Comparison of ENCODE assay signal across 25 cellular contexts in genomic region chr16:9670058-9670457, GRCh38.
DNase-seq lines count a peak whose midpoint lies in the region; ATAC-seq and TF ChIP-seq lines count a peak whose summit lies in the region.
"Had no signal": no experiment of that assay in that cellular context is flagged by ENCODE, and none has a peak within 500 bp of the region (broad histone marks: within the 10 kb centered on the region; RNA-seq: fewer than 3 reads in every experiment).

No MANE protein-coding gene starts in this region.

- H3K9me3 ChIP-seq in ES-I3 (ENCODE audit: control insufficient read depth, insufficient read depth, low read length) (no peaks in the 10 kb centered on the region), esophagus muscularis mucosa (no peaks in the 10 kb centered on the region)
- no peaks in the 10 kb centered on the region for H3K9me3 ChIP-seq in effector memory CD4-positive, alpha-beta T cell (ENCODE audit: control insufficient read depth, low read length)
- H3K9me3 ChIP-seq: SJCRH30 had no signal

- H3K27me3 ChIP-seq in esophagus muscularis mucosa (no peaks in the 10 kb centered on the region), mesendoderm (ENCODE audit: insufficient read depth, low read length, poor library complexity) (no peaks in the 10 kb centered on the region)
- no peaks in the 10 kb centered on the region for H3K27me3 ChIP-seq in effector memory CD4-positive, alpha-beta T cell (replicated peaks; ENCODE audit: control insufficient read depth, insufficient read depth, low read length, poor library complexity, severe bottlenecking)
- H3K27me3 ChIP-seq: SJCRH30 had no signal

- H3K4ac ChIP-seq in mesendoderm (ENCODE audit: low read depth, low read length): peak overlapping the region; percentile 12

- TF ChIP-seq CTCF in esophagus muscularis mucosa (IDR thresholded peaks at IDR 0.05): no peak

- intact Hi-C loops in esophagus muscularis mucosa (cut with DNase I): no loop called here
- intact Hi-C loops in cardiac septum (cut with DNase I): no loop called here

- TF ChIP-seq POLR2A in esophagus muscularis mucosa (IDR thresholded peaks at IDR 0.05; ENCODE audit: low read depth): no peak

- no peak for ATAC-seq in HG03521 (IDR thresholded peaks at IDR 0.05; ENCODE audit: unreplicated experiment)
- ATAC-seq in GM18909 (IDR thresholded peaks at IDR 0.05; ENCODE audit: poor library complexity, unreplicated experiment): no peak
- ATAC-seq: HCT116, Right ventricle myocardium inferior had no signal

- H4K5ac ChIP-seq in mesendoderm (ENCODE audit: low read length): no peak overlapping the region

- no peak overlapping the region for H3K4me2 ChIP-seq in mesendoderm (ENCODE audit: low read length)
- H3K4me2 ChIP-seq: PC-9 had no signal

- H3K79me2 ChIP-seq in mesendoderm (ENCODE audit: control insufficient read depth, insufficient read depth, low read length): no peaks in the 10 kb centered on the region

- H3K4me3 ChIP-seq in esophagus muscularis mucosa (no peak overlapping the region), mesendoderm (ENCODE audit: low read length) (no peak overlapping the region)
- H3K4me3 ChIP-seq in effector memory CD4-positive, alpha-beta T cell (ENCODE audit: insufficient read depth, low read depth, low read length, poor library complexity, severe bottlenecking): no peak overlapping the region
- H3K4me3 ChIP-seq: PC-9, SJCRH30 had no signal

- no peak overlapping the region for H2BK5ac ChIP-seq in mesendoderm (ENCODE audit: low read length)

- peaks cover 23% of the 10 kb centered on the region for H3K36me3 ChIP-seq in ES-I3 (ENCODE audit: insufficient read depth, low read length)
- H3K36me3 ChIP-seq in esophagus muscularis mucosa: no peaks in the 10 kb centered on the region
- H3K36me3 ChIP-seq in mesendoderm (ENCODE audit: control insufficient read depth, insufficient read depth, low read length): no peaks in the 10 kb centered on the region
- no peaks in the 10 kb centered on the region for H3K36me3 ChIP-seq in effector memory CD4-positive, alpha-beta T cell (ENCODE audit: control insufficient read depth, insufficient read depth, low read length)
- H3K36me3 ChIP-seq: SJCRH30 had no signal

- no peaks in the 10 kb centered on the region for H3K79me1 ChIP-seq in mesendoderm (ENCODE audit: low read length)

- H3K27ac ChIP-seq in esophagus muscularis mucosa (replicated peaks in 1 of 4) (no peak overlapping the region), mesendoderm (ENCODE audit: low read depth, low read length) (no peak overlapping the region)
- no peak overlapping the region for H3K27ac ChIP-seq in effector memory CD4-positive, alpha-beta T cell (ENCODE audit: insufficient read depth, low read length, poor library complexity, severe bottlenecking)
- H3K27ac ChIP-seq: PC-9, SJCRH30 had no signal

- no peak overlapping the region for H4K8ac ChIP-seq in mesendoderm (ENCODE audit: low read depth, low read length)

- H3K4me1 ChIP-seq in ES-I3 (ENCODE audit: insufficient read depth, low read length) (peaks cover 11% of the 10 kb centered on the region), esophagus muscularis mucosa (no peaks in the 10 kb centered on the region), mesendoderm (ENCODE audit: control insufficient read depth, low read depth, low read length) (no peaks in the 10 kb centered on the region)
- no peaks in the 10 kb centered on the region for H3K4me1 ChIP-seq in effector memory CD4-positive, alpha-beta T cell (ENCODE audit: control insufficient read depth, insufficient read depth, low read length, poor library complexity, severe bottlenecking)
- H3K4me1 ChIP-seq: SJCRH30 had no signal

- TF ChIP-seq EP300 in esophagus muscularis mucosa (IDR thresholded peaks at IDR 0.05): no peak

- H3K23ac ChIP-seq in mesendoderm (ENCODE audit: low read length): no peak overlapping the region

- DNase-seq in NCI-H69 (lab: John Stamatoyannopoulos, UW) (peak; percentile 62), esophagus muscularis mucosa (ENCODE audit: extremely low spot score) (peak; percentile 34), mesendoderm (peak; percentile 76), cardiac septum (ENCODE audit: low spot score) (no peak)
- no peak for DNase-seq in effector memory CD4-positive, alpha-beta T cell
- DNase-seq: 8988T; ACHN; Calu3; DMS79 treated with DMSO at 0.1 percent for 48 hours; GOT3; IMR-90; KG1; MM.1S; NCI-H2029; NCI-H446; NCI-H524 treated with DMSO at 0.1 percent for 48 hours; NCI-H82; NK-92 treated with Interleukin-12 subunit alpha and Interleukin-12 subunit beta, amount 100 ng/mL, for 24 hours; PC-9; SJCRH30 had no signal

- no peak overlapping the region for H3K18ac ChIP-seq in mesendoderm (ENCODE audit: low read length)

- no peak overlapping the region for H2AK5ac ChIP-seq in mesendoderm (ENCODE audit: low read length)

- WGBS in esophagus muscularis mucosa: 44% methylated on average over 4 of the region's 4 CpGs
- WGBS in mesendoderm (ENCODE audit: extremely low coverage, insufficient coverage, low lambda C conversion rate): no CpG with 5 or more reads among the region's 4 CpGs

- no peak overlapping the region for H3K56ac ChIP-seq in mesendoderm (ENCODE audit: low read length)

- peak overlapping the region; percentile 35 for H3K9ac ChIP-seq in ES-I3 (ENCODE audit: low read depth, low read length)
- no peak overlapping the region for H3K9ac ChIP-seq in mesendoderm (ENCODE audit: low read length)

- no peak overlapping the region for H2BK120ac ChIP-seq in mesendoderm (ENCODE audit: low read depth, low read length)

- no peak overlapping the region for H2BK15ac ChIP-seq in mesendoderm (replicated peaks; ENCODE audit: low read depth)

Comparison
In these comparisons a context has a peak if more than half of its experiments do, and no peak if none do; other contexts are left out.
1. DNase-seq: peak in NCI-H69 (single experiment), esophagus muscularis mucosa (single experiment) and mesendoderm (single experiment); none in effector memory CD4-positive, alpha-beta T cell (0 of 3) and cardiac septum (single experiment).